In genomic region chr5:112860929-112861637, GRCh38 we compare ENCODE assay signal across 8 cellular contexts. TPM values are rescaled to one million over a fixed set of nuclear protein-coding genes. Genes with fewer than 3 reads are reported as not detected.
DNase-seq lines count a peak whose midpoint lies in the region; ATAC-seq and TF ChIP-seq lines count a peak whose summit lies in the region.

Gene SRP19 (plus strand): TSS chr5:112861287. CDS start chr5:112861377, 90 bp downstream.

- H3K4me3 ChIP-seq in kidney epithelial cell (ENCODE audit: low read depth, low read length), result peak within 1 kb of the TSS; percentile 72

- H3K36me3 Mint-ChIP-seq in chondrocyte (ENCODE audit: low read depth), result peaks cover 8% of the 10 kb centered on the region

- H3K4me3 Mint-ChIP-seq in chondrocyte (ENCODE audit: unreplicated experiment), result peak within 1 kb of the TSS; percentile 96

- peaks cover 30% of the 10 kb centered on the region for H3K4me1 Mint-ChIP-seq in chondrocyte (ENCODE audit: low read depth)

- peak; percentile 97 for DNase-seq in Ammon's horn (ENCODE audit: low spot score)
- peak; percentile 79 for DNase-seq in NCI-H510A treated with DMSO at 0.1 percent for 48 hours (lab: John Stamatoyannopoulos, UW)
- DNase-seq in activated CD4-positive, alpha-beta T cell treated with anti-CD3 and anti-CD28 coated beads for 24 hours (ENCODE audit: low read depth in 2 of 2), result peak; percentile 81
- DNase-seq in chondrocyte (ENCODE audit: low spot score), result peak; percentile 96
- DNase-seq in kidney epithelial cell (ENCODE audit: low read depth), result peak; percentile 97
- DNase-seq in stimulated activated CD4-positive, alpha-beta T cell treated with anti-CD3 and anti-CD28 coated beads, Interleukin-15, amount 100 ng/mL, for 48 hours (ENCODE audit: low read depth in 2 of 2), result peak; percentile 85

- H3K36me3 ChIP-seq in kidney epithelial cell (ENCODE audit: control insufficient read depth, insufficient read depth, low read length), result no peaks in the 10 kb centered on the region

- no peaks in the 10 kb centered on the region for H3K9me3 Mint-ChIP-seq in chondrocyte (ENCODE audit: low read depth)

- TF ChIP-seq CTCF in chondrocyte (IDR thresholded peaks at IDR 0.05), result peak; percentile 40
- TF ChIP-seq CTCF in kidney epithelial cell (IDR thresholded peaks at IDR 0.05; ENCODE audit: insufficient read depth, low read length, poor library complexity, severe bottlenecking), result no peak

- ATAC-seq in HG03439 (IDR thresholded peaks at IDR 0.05; ENCODE audit: unreplicated experiment), result peak; percentile 97

- no peaks in the 10 kb centered on the region for H3K27me3 Mint-ChIP-seq in chondrocyte (ENCODE audit: low read depth)

- TF ChIP-seq POLR2A in GM19193 (IDR thresholded peaks at IDR 0.05; ENCODE audit: extremely low read depth, insufficient read depth, insufficient read length), result peak; percentile 83

- H3K27ac Mint-ChIP-seq in chondrocyte (ENCODE audit: unreplicated experiment), result peak within 1 kb of the TSS; percentile 98

- H3K27me3 ChIP-seq in kidney epithelial cell (ENCODE audit: control insufficient read depth, insufficient read depth, low read length), result no peaks in the 10 kb centered on the region

RNA-seq across cellular contexts. Expression of gene SRP19, which starts in this region (rescaled TPM):
- total RNA-seq in chondrocyte (49.2 to 60.9 TPM (median 55.7 TPM) in 3 replicates), kidney epithelial cell (96.7 and 139 TPM in 2 replicates)

Comparison
In these comparisons a context has a peak if more than half of its experiments do, and no peak if none do; other contexts are left out.
1. Peak in every context shown above with its lines: DNase-seq, ATAC-seq and H3K4me3 ChIP-seq.